9 cellular contexts compared by ENCODE assay signal in genomic region chr17:12342609-12343248, GRCh38.
A peak's percentile ranks its signal among the peaks of the same experiment; 100 is the strongest.
DNase-seq lines count a peak whose midpoint lies in the region; ATAC-seq and FAIRE-seq lines count a peak whose summit lies in the region.
"Had no signal": no experiment of that assay in that cellular context is flagged by ENCODE, and none has a peak within 500 bp of the region (broad histone marks: within the 10 kb centered on the region; RNA-seq: fewer than 3 reads in every experiment).

No MANE protein-coding gene starts in this region.

- intact Hi-C loops in activated CD4-positive, alpha-beta T cell treated with anti-CD3 and anti-CD28 coated beads, Interleukin-2, amount 10 ng/mL, durations not matched to agents 24 days and 14 days (cut with micrococcal nuclease) = no loop called here
- intact Hi-C loops in aorta (cut with DNase I) = no loop called here

- no peaks in the 10 kb centered on the region for H3K36me3 Mint-ChIP-seq in activated CD4-positive, alpha-beta T cell treated with anti-CD3 and anti-CD28 coated beads, Interleukin-2, amount 10 ng/mL, durations not matched to agents 24 days and 14 days (ENCODE audit: low read depth)

- ATAC-seq in aorta (ENCODE audit: low FRiP score) = no peak

- no peaks in the 10 kb centered on the region for H3K4me1 Mint-ChIP-seq in activated CD4-positive, alpha-beta T cell treated with anti-CD3 and anti-CD28 coated beads, Interleukin-2, amount 10 ng/mL, durations not matched to agents 24 days and 14 days

- H3K4me3 ChIP-seq in small intestine (ENCODE audit: low read depth in 1 of 2, low read length in 2 of 2) = no peak overlapping the region
- H3K4me3 ChIP-seq in aorta (ENCODE audit: low read length in 2 of 2) = no peak overlapping the region

- no peaks in the 10 kb centered on the region for H3K27me3 ChIP-seq in small intestine (ENCODE audit: control insufficient read depth in 2 of 2, insufficient read depth in 2 of 2, low read length in 2 of 2)
- no peaks in the 10 kb centered on the region for H3K27me3 ChIP-seq in aorta (ENCODE audit: control insufficient read depth in 1 of 2, insufficient read depth in 2 of 2, low read length in 1 of 2)
- H3K27me3 ChIP-seq: neutrophil had no signal

- no peak overlapping the region for H3K27ac Mint-ChIP-seq in activated CD4-positive, alpha-beta T cell treated with anti-CD3 and anti-CD28 coated beads, Interleukin-2, amount 10 ng/mL, durations not matched to agents 24 days and 14 days

- H3K9me3 Mint-ChIP-seq in activated CD4-positive, alpha-beta T cell treated with anti-CD3 and anti-CD28 coated beads, Interleukin-2, amount 10 ng/mL, durations not matched to agents 24 days and 14 days = peaks cover 4% of the 10 kb centered on the region

- DNase-seq in activated CD4-positive, alpha-beta T cell treated with anti-CD3 and anti-CD28 coated beads, Interleukin-2, amount 10 ng/mL, durations not matched to agents 24 days and 14 days = peak; percentile 38
- DNase-seq in activated CD4-positive, alpha-beta T cell treated with anti-CD3 and anti-CD28 coated beads for 1 hour = no peak
- DNase-seq in HT-29 (ENCODE audit: low spot score) = peak; percentile 43
- peak; percentile 65 for DNase-seq in ecto neural progenitor cell (ENCODE audit: low spot score)
- DNase-seq in small intestine = peak; percentile 27
- no peak for DNase-seq in aorta
- DNase-seq in activated CD4-positive, CD25-positive, alpha-beta regulatory T cell (lab: John Stamatoyannopoulos, UW) = no peak
- no peak for DNase-seq in NCI-H345 (lab: John Stamatoyannopoulos, UW)

- no peak for FAIRE-seq in small intestine (lab: Jason Lieb, UNC)

- no peaks in the 10 kb centered on the region for H3K4me1 ChIP-seq in small intestine (ENCODE audit: control insufficient read depth in 2 of 2, insufficient read depth in 1 of 2, low read depth in 1 of 2, low read length in 1 of 2)
- H3K4me1 ChIP-seq in aorta (ENCODE audit: control insufficient read depth in 1 of 2, insufficient read depth in 2 of 2, low read length in 2 of 2) = no peaks in the 10 kb centered on the region

- no peak overlapping the region for H3K27ac ChIP-seq in small intestine (ENCODE audit: low read depth in 1 of 2, low read length in 1 of 2)
- no peak overlapping the region for H3K27ac ChIP-seq in aorta (ENCODE audit: low read depth in 1 of 2, low read length in 2 of 2)
- H3K27ac ChIP-seq: neutrophil had no signal

- no peaks in the 10 kb centered on the region for H3K36me3 ChIP-seq in small intestine (ENCODE audit: control insufficient read depth in 2 of 2, insufficient read depth in 2 of 2, low read length in 2 of 2)
- H3K36me3 ChIP-seq in aorta (ENCODE audit: control insufficient read depth in 1 of 2, insufficient read depth in 2 of 2, low read length in 1 of 2) = no peaks in the 10 kb centered on the region
- H3K36me3 ChIP-seq: neutrophil had no signal

- 56 to 59% (median 57%) methylated on average over 7 of the region's 7 CpGs for WGBS in small intestine, 3 donors
- WGBS in aorta, 2 donors = 55 to 71% methylated on average over 7 of the region's 7 CpGs

- H3K4me3 Mint-ChIP-seq in activated CD4-positive, alpha-beta T cell treated with anti-CD3 and anti-CD28 coated beads, Interleukin-2, amount 10 ng/mL, durations not matched to agents 24 days and 14 days = no peak overlapping the region

- H3K9me3 ChIP-seq in small intestine (ENCODE audit: control insufficient read depth, low read depth) (no peaks in the 10 kb centered on the region), aorta (ENCODE audit: control insufficient read depth, low read length) (no peaks in the 10 kb centered on the region)
- H3K9me3 ChIP-seq: neutrophil had no signal

- no peaks in the 10 kb centered on the region for H3K27me3 Mint-ChIP-seq in activated CD4-positive, alpha-beta T cell treated with anti-CD3 and anti-CD28 coated beads, Interleukin-2, amount 10 ng/mL, durations not matched to agents 24 days and 14 days

Comparison
In these comparisons a context has a peak if more than half of its experiments do, and no peak if none do; other contexts are left out.
1. DNase-seq: peak in activated CD4-positive, alpha-beta T cell treated with anti-CD3 and anti-CD28 coated beads, Interleukin-2, amount 10 ng/mL, durations not matched to agents 24 days and 14 days (single experiment), HT-29 (single experiment), ecto neural progenitor cell (single experiment) and small intestine (single experiment); none in activated CD4-positive, alpha-beta T cell treated with anti-CD3 and anti-CD28 coated beads for 1 hour (single experiment), aorta (0 of 2), activated CD4-positive, CD25-positive, alpha-beta regulatory T cell (0 of 4) and NCI-H345 (single experiment).